Comparison of ENCODE assay signal across 34 cellular contexts in the genomic region with DNA sequence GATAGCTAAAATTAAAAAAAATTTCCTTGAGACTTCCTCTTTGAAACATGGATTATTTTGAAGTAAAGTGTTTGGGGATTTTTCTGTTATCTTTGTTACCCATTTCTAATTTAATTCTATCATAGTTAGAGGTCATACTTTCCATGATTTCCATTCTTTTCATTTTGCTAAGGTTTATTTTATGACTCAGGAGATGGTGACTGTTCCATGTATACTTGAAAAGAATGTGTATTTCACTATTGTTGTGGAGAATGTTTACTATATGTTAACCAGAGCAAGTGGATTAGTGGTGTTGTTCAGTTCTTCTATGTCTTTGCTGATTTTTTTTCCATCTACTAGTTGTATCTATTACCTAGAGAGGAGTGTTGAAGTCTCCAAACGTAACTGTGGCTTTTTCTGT.
DNase-seq lines count a peak whose midpoint lies in the region; FAIRE-seq and TF ChIP-seq lines count a peak whose summit lies in the region.
"Had no signal": no experiment of that assay in that cellular context is flagged by ENCODE, and none has a peak within 500 bp of the region (broad histone marks: within the 10 kb centered on the region; RNA-seq: fewer than 3 reads in every experiment).

No MANE protein-coding gene starts in this region.

- no peak overlapping the region for H3K27ac ChIP-seq in breast epithelium
- no peak overlapping the region for H3K27ac ChIP-seq in small intestine (ENCODE audit: low read depth in 1 of 2, low read length in 1 of 2)
- H3K27ac ChIP-seq: esophagus muscularis mucosa, sigmoid colon had no signal

- no peak overlapping the region for H3K27ac Mint-ChIP-seq in activated CD4-positive, alpha-beta T cell treated with anti-CD3 and anti-CD28 coated beads, Interleukin-2, amount 10 ng/mL, durations not matched to agents 7 days and 5 days
- H3K27ac Mint-ChIP-seq: activated CD4-positive, alpha-beta memory T cell treated with anti-CD3 and anti-CD28 coated beads for 36 hours; activated naive CD4-positive, alpha-beta T cell treated with anti-CD3 and anti-CD28 coated beads, Interleukin-2, amount 10 ng/mL, durations not matched to agents 7 days and 5 days; natural killer cell; stimulated activated naive B cell treated with anti-CD40 and anti-IgM and Interleukin-4, amounts not matched to agents 10 μg/mL and 1 μg/mL and 100 μg/mL, for 72 hours; type B pancreatic cell had no signal

- no peak for FAIRE-seq in small intestine (lab: Jason Lieb, UNC)
- FAIRE-seq: H54, HepG2 had no signal

- DNase-seq in DMS53 treated with DMSO at 0.1 percent for 48 hours (lab: John Stamatoyannopoulos, UW; ENCODE audit: unreplicated experiment) (peak; percentile 25), LHCN-M2 (ENCODE audit: low read depth) (peak; percentile 19), dedifferentiated amniotic fluid mesenchymal stem cell (ENCODE audit: extremely low spot score) (peak; percentile 38), kidney tubule cell (ENCODE audit: low spot score) (peak; percentile 36), breast epithelium (ENCODE audit: low spot score in 2 of 2) (no peak), small intestine (no peak), activated gamma-delta T cell treated with Interleukin-2 at 50 U/mL for 16 hours (no peak)
- no peak for DNase-seq in activated CD4-positive, alpha-beta T cell treated with anti-CD3 and anti-CD28 coated beads, Interleukin-2, amount 10 ng/mL, durations not matched to agents 7 days and 5 days
- DNase-seq: activated CD4-positive, alpha-beta memory T cell treated with anti-CD3 and anti-CD28 coated beads for 36 hours; activated CD4-positive, CD25-positive, alpha-beta regulatory T cell treated with anti-CD3 and anti-CD28 coated beads, Interleukin-2, amount 50 U/mL, for 72 hours; activated CD8-positive, alpha-beta memory T cell treated with anti-CD3 and anti-CD28 coated beads, Interleukin-2, amount 50 U/mL, for 4 hours; activated naive CD4-positive, alpha-beta T cell treated with anti-CD3 and anti-CD28 coated beads, Interleukin-2, amount 10 ng/mL, durations not matched to agents 7 days and 5 days; amygdala; C1 segment of cervical spinal cord; COR-L47; DND-41; effector memory CD4-positive, alpha-beta T cell; hypothalamus; Karpas-422; mammary epithelial cell; mucosa of descending colon; natural killer cell; NCI-H1436 treated with DMSO at 0.1 percent for 48 hours; NCI-H345; NCI-H69; Right ventricle myocardium superior; sigmoid colon; stimulated activated CD4-positive, alpha-beta T cell treated with anti-CD3 and anti-CD28 coated beads, Interleukin-15, amount 100 ng/mL, for 24 hours; stimulated activated naive B cell treated with anti-CD40 and anti-IgM and Interleukin-4, amounts not matched to agents 10 μg/mL and 1 μg/mL and 100 μg/mL, for 72 hours; substantia nigra had no signal

- no peaks in the 10 kb centered on the region for H3K27me3 ChIP-seq in breast epithelium
- no peaks in the 10 kb centered on the region for H3K27me3 ChIP-seq in small intestine (ENCODE audit: control insufficient read depth in 2 of 2, insufficient read depth in 2 of 2, low read length in 2 of 2)
- H3K27me3 ChIP-seq: esophagus muscularis mucosa, sigmoid colon had no signal

- POLR2A ChIA-PET in activated CD4-positive, alpha-beta T cell treated with anti-CD3 and anti-CD28 coated beads, Interleukin-2, amount 10 ng/mL, durations not matched to agents 7 days and 5 days (lab: Charles Lee): no interaction called here

- TF ChIP-seq CTCF in breast epithelium (IDR thresholded peaks at IDR 0.05): no peak

- peaks cover 8 to 16% of the 10 kb centered on the region in 2 donors for H3K9me3 ChIP-seq in breast epithelium
- no peaks in the 10 kb centered on the region for H3K9me3 ChIP-seq in small intestine (ENCODE audit: control insufficient read depth, low read depth)

- intact Hi-C loops in breast epithelium (cut with DNase I; ENCODE audit: low total_unique reads): no loop called here

- H3K36me3 ChIP-seq in breast epithelium: no peaks in the 10 kb centered on the region
- no peaks in the 10 kb centered on the region for H3K36me3 ChIP-seq in small intestine (ENCODE audit: control insufficient read depth in 2 of 2, insufficient read depth in 2 of 2, low read length in 2 of 2)
- H3K36me3 ChIP-seq: esophagus muscularis mucosa, sigmoid colon had no signal

- H3K4me3 ChIP-seq in breast epithelium (no peak overlapping the region), small intestine (ENCODE audit: low read depth in 1 of 2, low read length in 2 of 2) (no peak overlapping the region)
- H3K4me3 ChIP-seq: esophagus muscularis mucosa, mucosa of descending colon, sigmoid colon had no signal

- WGBS in small intestine, 3 donors: 43 to 90% (median 89%) methylated on average over 1 of the region's 1 CpG

- H3K9me3 Mint-ChIP-seq in activated CD4-positive, alpha-beta T cell treated with anti-CD3 and anti-CD28 coated beads, Interleukin-2, amount 10 ng/mL, durations not matched to agents 7 days and 5 days: peaks cover 5% of the 10 kb centered on the region
- H3K9me3 Mint-ChIP-seq: type B pancreatic cell had no signal

- H3K36me3 Mint-ChIP-seq in activated CD4-positive, alpha-beta T cell treated with anti-CD3 and anti-CD28 coated beads, Interleukin-2, amount 10 ng/mL, durations not matched to agents 7 days and 5 days (ENCODE audit: low read depth): no peaks in the 10 kb centered on the region
- H3K36me3 Mint-ChIP-seq: activated naive CD4-positive, alpha-beta T cell treated with anti-CD3 and anti-CD28 coated beads, Interleukin-2, amount 10 ng/mL, durations not matched to agents 7 days and 5 days; type B pancreatic cell had no signal

- no peak for TF ChIP-seq POLR2A in breast epithelium (IDR thresholded peaks at IDR 0.05)

- CTCF ChIA-PET in activated CD4-positive, alpha-beta T cell treated with anti-CD3 and anti-CD28 coated beads, Interleukin-2, amount 10 ng/mL, durations not matched to agents 7 days and 5 days (lab: Charles Lee): no interaction called here

- H3K27me3 Mint-ChIP-seq in activated CD4-positive, alpha-beta T cell treated with anti-CD3 and anti-CD28 coated beads, Interleukin-2, amount 10 ng/mL, durations not matched to agents 7 days and 5 days: peaks cover 16% of the 10 kb centered on the region
- H3K27me3 Mint-ChIP-seq: type B pancreatic cell had no signal

- peaks cover 2% of the 10 kb centered on the region for H3K4me1 Mint-ChIP-seq in activated CD4-positive, alpha-beta T cell treated with anti-CD3 and anti-CD28 coated beads, Interleukin-2, amount 10 ng/mL, durations not matched to agents 7 days and 5 days
- H3K4me1 Mint-ChIP-seq: natural killer cell had no signal

- H3K4me1 ChIP-seq in breast epithelium (no peaks in the 10 kb centered on the region), small intestine (ENCODE audit: control insufficient read depth in 2 of 2, insufficient read depth in 1 of 2, low read depth in 1 of 2, low read length in 1 of 2) (peaks cover 0 to 2% of the 10 kb centered on the region in 2 donors)
- H3K4me1 ChIP-seq: esophagus muscularis mucosa, sigmoid colon had no signal

- no peak overlapping the region for H3K4me3 Mint-ChIP-seq in activated CD4-positive, alpha-beta T cell treated with anti-CD3 and anti-CD28 coated beads, Interleukin-2, amount 10 ng/mL, durations not matched to agents 7 days and 5 days
- H3K4me3 Mint-ChIP-seq: activated CD4-positive, alpha-beta memory T cell treated with anti-CD3 and anti-CD28 coated beads for 36 hours; activated naive CD4-positive, alpha-beta T cell treated with anti-CD3 and anti-CD28 coated beads, Interleukin-2, amount 10 ng/mL, durations not matched to agents 7 days and 5 days; natural killer cell; stimulated activated naive B cell treated with anti-CD40 and anti-IgM and Interleukin-4, amounts not matched to agents 10 μg/mL and 1 μg/mL and 100 μg/mL, for 72 hours; type B pancreatic cell had no signal

Comparison
In these comparisons a context has a peak if more than half of its experiments do, and no peak if none do; other contexts are left out.
1. DNase-seq: peak in DMS53 treated with DMSO at 0.1 percent for 48 hours (single experiment), LHCN-M2 (single experiment), dedifferentiated amniotic fluid mesenchymal stem cell (single experiment) and kidney tubule cell (single experiment); none in breast epithelium (0 of 2), activated CD4-positive, alpha-beta T cell treated with anti-CD3 and anti-CD28 coated beads, Interleukin-2, amount 10 ng/mL, durations not matched to agents 7 days and 5 days (single experiment), small intestine (single experiment) and activated gamma-delta T cell treated with Interleukin-2 at 50 U/mL for 16 hours (single experiment).